23 cellular contexts compared by ENCODE assay signal in the genomic region with DNA sequence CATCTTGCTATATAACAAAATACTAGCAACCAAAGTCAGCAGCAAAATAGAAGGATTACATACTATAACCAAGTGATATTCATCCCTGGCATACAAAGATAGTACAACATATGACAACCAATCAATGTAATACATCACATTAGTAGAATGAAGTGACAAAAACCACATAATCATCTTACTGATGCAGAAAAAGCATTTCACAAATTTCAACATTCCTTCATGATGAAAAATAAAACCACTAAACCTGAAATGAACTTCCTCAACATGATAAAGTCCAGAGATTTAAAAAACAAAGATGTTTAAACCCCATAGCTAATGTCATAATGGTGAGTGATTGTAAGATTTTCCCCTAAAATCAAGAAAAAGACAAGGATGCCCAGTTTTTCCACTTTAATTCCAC.
"Had no signal": no experiment of that assay in that cellular context is flagged by ENCODE, and none has a peak within 500 bp of the region (broad histone marks: within the 10 kb centered on the region; RNA-seq: fewer than 3 reads in every experiment).

No MANE protein-coding gene starts in this region.

- H3K4me3 ChIP-seq: esophagus squamous epithelium, mucosa of descending colon, thoracic aorta had no signal

- H3K27me3 ChIP-seq: esophagus squamous epithelium had no signal

- H3K27ac ChIP-seq: epithelial cell of prostate, esophagus squamous epithelium, thoracic aorta had no signal

- ATAC-seq: activated T-cell treated with anti-CD3 and anti-CD28 coated beads, Interleukin-2, amount 50 U/mL, for 72 hours; left cardiac atrium; left ventricle myocardium superior; mucosa of descending colon; natural killer cell treated with Interleukin-12 subunit alpha and Interleukin-12 subunit beta and Interleukin-15 and Interleukin-18, amount 100 ng/mL, for 72 hours; right cardiac atrium; stimulated activated naive CD8-positive, alpha-beta T cell treated with anti-CD3 and anti-CD28 coated beads, Interleukin-15, Interleukin-2, amounts not matched to agents 100 U/mL and 50 U/mL, for 24 hours had no signal

- DNase-seq: activated B cell treated with CpG ODN at 0.5 μM for 24 hours; activated CD4-positive, alpha-beta T cell treated with anti-CD3 and anti-CD28 coated beads, Interleukin-2, amount 50 U/mL, for 1 hour; activated effector memory CD4-positive, alpha-beta T cell treated with Interleukin-2 at 50 U/mL for 16 hours; activated naive CD4-positive, alpha-beta T cell treated with Interleukin-2 at 50 U/mL for 16 hours; activated T-cell treated with anti-CD3 and anti-CD28 coated beads for 4 hours; activated T-cell treated with anti-CD3 and anti-CD28 coated beads, Interleukin-2, amount 50 U/mL, for 72 hours; aorta; central memory CD4-positive, alpha-beta T cell; effector CD4-positive, alpha-beta T cell; esophagus squamous epithelium; glutamatergic neuron; islet precursor cell; left cardiac atrium; left ventricle myocardium superior; mucosa of descending colon; posterior cingulate gyrus; right cardiac atrium; stimulated activated CD4-positive, alpha-beta T cell treated with anti-CD3 and anti-CD28 coated beads, Interleukin-2, amount 100 ng/mL, for 48 hours; stimulated activated naive CD8-positive, alpha-beta T cell treated with anti-CD3 and anti-CD28 coated beads, Interleukin-15, Interleukin-2, amounts not matched to agents 100 U/mL and 50 U/mL, for 24 hours; trophoblast cell had no signal
